In the genomic region with DNA sequence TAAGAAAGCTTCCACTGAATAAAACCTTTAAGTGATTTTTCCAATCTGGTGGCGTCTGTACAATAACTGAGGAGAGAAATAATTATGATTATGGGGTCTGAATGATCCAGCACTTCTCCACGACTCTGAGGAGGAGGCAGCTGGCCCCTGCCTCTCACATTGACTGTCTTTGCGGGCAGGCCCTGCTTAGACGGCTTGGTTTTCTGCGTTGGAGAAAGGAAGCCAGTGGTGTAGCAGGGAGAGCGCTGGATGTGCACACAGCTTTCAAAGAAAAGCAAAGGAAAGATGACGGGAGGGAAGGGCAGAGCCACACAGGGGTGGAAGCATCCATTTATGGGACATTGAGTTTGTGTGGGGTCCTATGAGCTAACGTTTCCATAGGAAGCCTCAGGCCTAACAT, we compare ENCODE assay signal across 19 cellular contexts.
"Had no signal": no experiment of that assay in that cellular context is flagged by ENCODE, and none has a peak within 500 bp of the region (broad histone marks: within the 10 kb centered on the region; RNA-seq: fewer than 3 reads in every experiment).

No MANE protein-coding gene starts in this region.

- DNase-seq: activated CD4-positive, alpha-beta T cell treated with anti-CD3 and anti-CD28 coated beads for 1 hour; activated CD4-positive, alpha-beta T cell treated with anti-CD3 and anti-CD28 coated beads, Interleukin-2, amount 50 U/mL, for 4 hours; activated gamma-delta T cell treated with Interleukin-2 at 50 U/mL for 16 hours; adrenal gland; foreskin keratinocyte; mammary epithelial cell; midbrain; right lobe of liver; stimulated activated CD4-positive, alpha-beta T cell treated with anti-CD3 and anti-CD28 coated beads, Interleukin-4, amount 100 ng/mL, for 4 hours; stimulated activated naive CD4-positive, alpha-beta T cell; T-helper 2 cell; transverse colon; WERI-Rb-1 had no signal

- H3K9me3 Mint-ChIP-seq: activated naive CD4-positive, alpha-beta T cell treated with anti-CD3 and anti-CD28 coated beads, Interleukin-2, amount 50 U/mL, for 72 hours; activated T-helper 1 cell treated with anti-CD3 and anti-CD28 coated beads, Interleukin-12 subunit alpha, Interleukin-12 subunit beta, Interleukin-2, Interleukin-4 antibody, amounts not matched to agents 30 ng/mL and 10 ng/mL and 1 ng/mL, durations not matched to agents 14 hours and 24 hours and 36 hours; nephron had no signal

- H3K27ac Mint-ChIP-seq: activated naive CD4-positive, alpha-beta T cell treated with anti-CD3 and anti-CD28 coated beads, Interleukin-2, amount 50 U/mL, for 72 hours; activated T-helper 1 cell treated with anti-CD3 and anti-CD28 coated beads, Interleukin-12 subunit alpha, Interleukin-12 subunit beta, Interleukin-2, Interleukin-4 antibody, amounts not matched to agents 30 ng/mL and 10 ng/mL and 1 ng/mL, durations not matched to agents 14 hours and 24 hours and 36 hours; nephron had no signal

- H3K36me3 ChIP-seq: adrenal gland, cardiac muscle cell, transverse colon, vagina, WERI-Rb-1 had no signal

- H3K4me1 ChIP-seq: right lobe of liver had no signal

- H3K9me3 ChIP-seq: adrenal gland, left lung, right lobe of liver, transverse colon, vagina had no signal

- H3K27me3 ChIP-seq: adrenal gland, cardiac muscle cell, foreskin keratinocyte, left lung, right lobe of liver, transverse colon, vagina had no signal

- H3K4me3 Mint-ChIP-seq: activated T-helper 1 cell treated with anti-CD3 and anti-CD28 coated beads, Interleukin-12 subunit alpha, Interleukin-12 subunit beta, Interleukin-2, Interleukin-4 antibody, amounts not matched to agents 30 ng/mL and 10 ng/mL and 1 ng/mL, durations not matched to agents 14 hours and 24 hours and 36 hours; nephron had no signal

- H3K36me3 Mint-ChIP-seq: activated naive CD4-positive, alpha-beta T cell treated with anti-CD3 and anti-CD28 coated beads, Interleukin-2, amount 50 U/mL, for 72 hours had no signal

- H3K4me3 ChIP-seq: adrenal gland, cardiac muscle cell, left lung, right lobe of liver, transverse colon, vagina had no signal

- ATAC-seq: activated naive CD4-positive, alpha-beta T cell treated with anti-CD3 and anti-CD28 coated beads, Interleukin-2, amount 50 U/mL, for 72 hours; foreskin keratinocyte; left lung; right lobe of liver had no signal

- H3K27ac ChIP-seq: adrenal gland, cardiac muscle cell, foreskin keratinocyte, left lung, right lobe of liver, vagina, WERI-Rb-1 had no signal
